ENCODE assay signal across 8 cellular contexts in the genomic region with DNA sequence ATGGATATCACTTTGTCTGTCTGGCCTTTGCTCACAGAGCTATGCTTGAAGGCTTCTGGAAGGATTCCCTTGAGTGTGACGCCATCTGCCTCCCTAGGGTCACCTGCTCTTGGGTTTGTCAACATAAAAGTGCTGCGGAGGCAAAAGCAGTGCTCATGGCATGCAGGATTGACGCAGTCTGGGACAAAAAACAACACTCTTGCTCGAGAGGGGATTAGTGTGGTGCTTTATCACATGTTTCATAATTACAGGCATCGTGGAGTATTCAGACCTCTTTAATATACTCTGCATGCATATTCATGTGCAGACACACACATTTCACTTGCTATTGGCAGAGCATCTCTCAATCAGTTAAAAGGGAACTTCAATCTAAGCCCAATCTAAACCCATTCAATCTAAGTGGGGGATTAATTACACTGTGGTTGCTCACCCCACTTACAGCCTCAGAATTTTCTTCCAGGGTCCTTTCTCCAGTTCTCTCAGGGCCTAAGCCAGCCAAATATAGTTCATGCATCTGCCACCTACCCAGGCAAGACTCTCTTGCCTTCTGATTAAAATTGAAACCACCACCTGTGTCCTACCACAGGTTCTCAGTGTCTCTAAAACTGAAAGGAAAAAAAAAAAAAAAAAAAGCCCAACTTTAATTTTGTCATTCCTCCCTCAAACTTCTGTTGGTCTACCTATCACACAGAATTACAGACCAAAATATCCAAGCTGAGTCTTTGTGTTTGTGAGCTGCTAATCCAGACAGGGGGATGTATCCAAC.
DNase-seq lines count a peak whose midpoint lies in the region; ATAC-seq and TF ChIP-seq lines count a peak whose summit lies in the region.

No MANE protein-coding gene starts in this region.

- TF ChIP-seq CTCF in suprapubic skin (IDR thresholded peaks at IDR 0.05) = no peak

- H3K27ac ChIP-seq in suprapubic skin = peak overlapping the region; percentile 83

- peak; percentile 79 for ATAC-seq in GM19372 (IDR thresholded peaks at IDR 0.05; ENCODE audit: low read depth, unreplicated experiment)
- peak; percentile 84 for ATAC-seq in HG03354 (IDR thresholded peaks at IDR 0.05; ENCODE audit: poor library complexity, severe bottlenecking, unreplicated experiment)
- ATAC-seq in activated naive CD4-positive, alpha-beta T cell treated with anti-CD3 and anti-CD28 coated beads, Interleukin-2, amount 50 U/mL, for 72 hours = peak; percentile 98 to 99

- peak overlapping the region; percentile 45 to 87 for H3K27ac Mint-ChIP-seq in activated naive CD4-positive, alpha-beta T cell treated with anti-CD3 and anti-CD28 coated beads, Interleukin-2, amount 50 U/mL, for 72 hours

- H3K4me1 ChIP-seq in suprapubic skin = peaks cover 35% of the 10 kb centered on the region

- H3K27me3 ChIP-seq in suprapubic skin = no peaks in the 10 kb centered on the region

- WGBS in suprapubic skin = 68% methylated on average over 5 of the region's 5 CpGs

- H3K9me3 Mint-ChIP-seq in activated naive CD4-positive, alpha-beta T cell treated with anti-CD3 and anti-CD28 coated beads, Interleukin-2, amount 50 U/mL, for 72 hours = peaks cover 0 to 3% of the 10 kb centered on the region in 2 donors

- no peaks in the 10 kb centered on the region for H3K9me3 ChIP-seq in suprapubic skin

- H3K36me3 ChIP-seq in suprapubic skin = no peaks in the 10 kb centered on the region

- no peak overlapping the region for H3K4me3 ChIP-seq in suprapubic skin

- TF ChIP-seq POLR2A in suprapubic skin (IDR thresholded peaks at IDR 0.05) = no peak

- DNase-seq in DMS79 treated with DMSO at 0.1 percent for 48 hours (lab: John Stamatoyannopoulos, UW) (peak; percentile 96), suprapubic skin (ENCODE audit: low spot score in 2 of 2) (no peak), SW 1271 (lab: John Stamatoyannopoulos, UW) (no peak), amygdala (lab: John Stamatoyannopoulos, UW) (no peak)
- peak in 1 of 2 donors; percentile 38 for DNase-seq in activated naive CD4-positive, alpha-beta T cell treated with anti-CD3 and anti-CD28 coated beads, Interleukin-2, amount 50 U/mL, for 72 hours (ENCODE audit: low spot score in 2 of 2)
- no peak for DNase-seq in activated CD4-positive, alpha-beta T cell treated with anti-CD3 and anti-CD28 coated beads for 48 hours

- H3K36me3 Mint-ChIP-seq in activated naive CD4-positive, alpha-beta T cell treated with anti-CD3 and anti-CD28 coated beads, Interleukin-2, amount 50 U/mL, for 72 hours = peaks cover 0 to 3% of the 10 kb centered on the region in 2 donors

- no peak for TF ChIP-seq EP300 in suprapubic skin (IDR thresholded peaks at IDR 0.05)
